ENCODE assay signal across 1 cellular context in the genomic region with DNA sequence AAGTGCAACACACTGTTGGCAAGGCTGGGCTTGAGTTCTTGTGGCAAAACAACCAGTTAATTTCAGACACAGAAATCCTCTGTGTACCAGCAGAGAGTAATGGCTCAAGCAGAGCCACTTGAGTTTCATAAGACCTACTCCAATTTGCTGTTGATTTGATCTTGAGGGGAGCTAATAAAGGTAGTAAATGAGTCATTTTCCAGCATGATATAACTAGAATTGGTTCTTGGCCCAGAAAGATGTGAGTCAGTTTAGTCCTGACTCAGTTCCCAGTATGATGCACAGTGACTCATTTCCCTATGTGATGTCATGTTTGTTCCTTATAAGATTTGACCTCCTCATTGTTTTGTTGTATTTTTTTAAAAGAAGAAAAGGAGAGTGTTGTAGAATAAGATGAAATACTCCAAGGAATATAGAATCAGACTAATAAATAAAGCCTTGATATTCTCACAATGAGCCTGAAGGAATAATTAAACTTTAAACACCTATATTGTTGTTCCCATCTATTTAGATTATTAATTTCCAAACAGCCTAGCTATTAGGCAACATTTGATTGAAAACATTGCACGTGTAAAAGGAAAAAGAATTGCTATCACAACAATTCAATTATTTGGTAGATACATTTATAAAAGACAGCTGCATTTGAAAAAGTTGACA.
TF ChIP-seq lines count a peak whose summit lies in the region.

No MANE protein-coding gene starts in this region.

TF ChIP-seq in HCT116, 20 proteins besides CTCF, POLR2A, EP300 and RAD21 (continued from another document):
- TF ChIP-seq, protein P1, sequence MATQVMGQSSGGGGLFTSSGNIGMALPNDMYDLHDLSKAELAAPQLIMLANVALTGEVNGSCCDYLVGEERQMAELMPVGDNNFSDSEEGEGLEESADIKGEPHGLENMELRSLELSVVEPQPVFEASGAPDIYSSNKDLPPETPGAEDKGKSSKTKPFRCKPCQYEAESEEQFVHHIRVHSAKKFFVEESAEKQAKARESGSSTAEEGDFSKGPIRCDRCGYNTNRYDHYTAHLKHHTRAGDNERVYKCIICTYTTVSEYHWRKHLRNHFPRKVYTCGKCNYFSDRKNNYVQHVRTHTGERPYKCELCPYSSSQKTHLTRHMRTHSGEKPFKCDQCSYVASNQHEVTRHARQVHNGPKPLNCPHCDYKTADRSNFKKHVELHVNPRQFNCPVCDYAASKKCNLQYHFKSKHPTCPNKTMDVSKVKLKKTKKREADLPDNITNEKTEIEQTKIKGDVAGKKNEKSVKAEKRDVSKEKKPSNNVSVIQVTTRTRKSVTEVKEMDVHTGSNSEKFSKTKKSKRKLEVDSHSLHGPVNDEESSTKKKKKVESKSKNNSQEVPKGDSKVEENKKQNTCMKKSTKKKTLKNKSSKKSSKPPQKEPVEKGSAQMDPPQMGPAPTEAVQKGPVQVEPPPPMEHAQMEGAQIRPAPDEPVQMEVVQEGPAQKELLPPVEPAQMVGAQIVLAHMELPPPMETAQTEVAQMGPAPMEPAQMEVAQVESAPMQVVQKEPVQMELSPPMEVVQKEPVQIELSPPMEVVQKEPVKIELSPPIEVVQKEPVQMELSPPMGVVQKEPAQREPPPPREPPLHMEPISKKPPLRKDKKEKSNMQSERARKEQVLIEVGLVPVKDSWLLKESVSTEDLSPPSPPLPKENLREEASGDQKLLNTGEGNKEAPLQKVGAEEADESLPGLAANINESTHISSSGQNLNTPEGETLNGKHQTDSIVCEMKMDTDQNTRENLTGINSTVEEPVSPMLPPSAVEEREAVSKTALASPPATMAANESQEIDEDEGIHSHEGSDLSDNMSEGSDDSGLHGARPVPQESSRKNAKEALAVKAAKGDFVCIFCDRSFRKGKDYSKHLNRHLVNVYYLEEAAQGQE (IDR thresholded peaks at IDR 0.05; ENCODE audit: low read depth): no peak
- TF ChIP-seq YY1 (IDR thresholded peaks at IDR 0.05; ENCODE audit: extremely low read depth, insufficient replicate concordance, low read depth, low read length) (no peak), ELF1 (IDR thresholded peaks at IDR 0.05; ENCODE audit: borderline replicate concordance, low read depth) (no peak; the same call in 1 of the 2 replicates), JUND (IDR thresholded peaks at IDR 0.05) (peak; percentile 100), POLR2AphosphoS5 (IDR thresholded peaks at IDR 0.05; ENCODE audit: low read depth, low read length) (peak; percentile 69; the same call in 1 of the 2 replicates), SP1 (IDR thresholded peaks at IDR 0.05; ENCODE audit: low read depth) (peak; percentile 99)
- TF ChIP-seq, protein P2, sequence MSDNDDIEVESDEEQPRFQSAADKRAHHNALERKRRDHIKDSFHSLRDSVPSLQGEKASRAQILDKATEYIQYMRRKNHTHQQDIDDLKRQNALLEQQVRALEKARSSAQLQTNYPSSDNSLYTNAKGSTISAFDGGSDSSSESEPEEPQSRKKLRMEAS (IDR thresholded peaks at IDR 0.05): peak; percentile 87
- TF ChIP-seq, protein P3, sequence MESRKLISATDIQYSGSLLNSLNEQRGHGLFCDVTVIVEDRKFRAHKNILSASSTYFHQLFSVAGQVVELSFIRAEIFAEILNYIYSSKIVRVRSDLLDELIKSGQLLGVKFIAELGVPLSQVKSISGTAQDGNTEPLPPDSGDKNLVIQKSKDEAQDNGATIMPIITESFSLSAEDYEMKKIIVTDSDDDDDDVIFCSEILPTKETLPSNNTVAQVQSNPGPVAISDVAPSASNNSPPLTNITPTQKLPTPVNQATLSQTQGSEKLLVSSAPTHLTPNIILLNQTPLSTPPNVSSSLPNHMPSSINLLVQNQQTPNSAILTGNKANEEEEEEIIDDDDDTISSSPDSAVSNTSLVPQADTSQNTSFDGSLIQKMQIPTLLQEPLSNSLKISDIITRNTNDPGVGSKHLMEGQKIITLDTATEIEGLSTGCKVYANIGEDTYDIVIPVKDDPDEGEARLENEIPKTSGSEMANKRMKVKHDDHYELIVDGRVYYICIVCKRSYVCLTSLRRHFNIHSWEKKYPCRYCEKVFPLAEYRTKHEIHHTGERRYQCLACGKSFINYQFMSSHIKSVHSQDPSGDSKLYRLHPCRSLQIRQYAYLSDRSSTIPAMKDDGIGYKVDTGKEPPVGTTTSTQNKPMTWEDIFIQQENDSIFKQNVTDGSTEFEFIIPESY (IDR thresholded peaks at IDR 0.05; ENCODE audit: extremely low read depth, insufficient replicate concordance, low read length): no peak
TF ChIP-seq in HCT116: peak in this region for 12.
